20 cellular contexts compared by ENCODE assay signal in genomic region chr4:108110450-108110849, GRCh38. TPM values are rescaled to one million over a fixed set of nuclear protein-coding genes. Genes with fewer than 3 reads are reported as not detected.
DNase-seq lines count a peak whose midpoint lies in the region; ATAC-seq and TF ChIP-seq lines count a peak whose summit lies in the region.
"Had no signal": no experiment of that assay in that cellular context is flagged by ENCODE, and none has a peak within 500 bp of the region (broad histone marks: within the 10 kb centered on the region; RNA-seq: fewer than 3 reads in every experiment).

No MANE protein-coding gene starts in this region.

- no peak overlapping the region for H2AFZ ChIP-seq in SK-N-SH (ENCODE audit: low read depth)

- CTCF ChIA-PET in SK-N-SH (lab: Yijun Ruan, JAX): no interaction called here

- in situ Hi-C loops in HAP-1 (cut with MboI; ENCODE audit: low sequenced_read_pairs): no loop called here

- 2% methylated on average over 5 of the region's 5 CpGs for WGBS in SK-N-SH (ENCODE audit: low lambda C conversion rate)

- H3K27me3 ChIP-seq in HAP-1 (ENCODE audit: low read depth) (no peaks in the 10 kb centered on the region), SK-N-SH (ENCODE audit: insufficient read depth) (peaks cover 25% of the 10 kb centered on the region)
- H3K27me3 ChIP-seq: transverse colon had no signal

- no peak overlapping the region for H3K4me2 ChIP-seq in SK-N-SH

- POLR2A ChIA-PET in activated naive CD8-positive, alpha-beta T cell treated with anti-CD3 and anti-CD28 coated beads, Interleukin-2, amount 10 ng/mL, durations not matched to agents 7 days and 5 days (lab: Charles Lee): interaction anchor here (1.1 to 1.3 kb wide), 3 partner anchors 21 to 31 kb away, joined by 3 to 4 read pairs (median 3); no protein-coding TSS in a partner anchor
- POLR2A ChIA-PET in SK-N-SH (lab: Yijun Ruan, JAX): no interaction called here

- no peak for TF ChIP-seq RAD21 in SK-N-SH (IDR thresholded peaks at IDR 0.05; ENCODE audit: low read length)

- H3K9me3 ChIP-seq in HAP-1 (no peaks in the 10 kb centered on the region), SK-N-SH (no peaks in the 10 kb centered on the region)
- H3K9me3 ChIP-seq: Caco-2, heart left ventricle, transverse colon had no signal

- H3K4me1 ChIP-seq in HAP-1 (peaks cover 6% of the 10 kb centered on the region), SK-N-SH (ENCODE audit: control insufficient read depth in 1 of 2, insufficient read depth in 2 of 2, low read depth in 1 of 2, low read length in 1 of 2) (peaks cover 0 to 2% of the 10 kb centered on the region in 2 experiments; a peak in 1 of 4 replicates)
- H3K4me1 ChIP-seq: Caco-2, transverse colon had no signal

- H3K9me2 ChIP-seq in SK-N-SH: no peaks in the 10 kb centered on the region

- H3K4me3 ChIP-seq in HAP-1 (no peak overlapping the region), SK-N-SH (ENCODE audit: low read depth in 2 of 2, low read length in 1 of 2) (no peak overlapping the region)
- H3K4me3 ChIP-seq: heart left ventricle, SK-N-MC, transverse colon had no signal

- H3K36me3 ChIP-seq in HAP-1 (replicated peaks) (no peaks in the 10 kb centered on the region), SK-N-SH (replicated peaks in 1 of 2; ENCODE audit: control insufficient read depth in 1 of 2, insufficient read depth in 2 of 2, low read length in 1 of 2) (no peaks in the 10 kb centered on the region)
- H3K36me3 ChIP-seq: heart left ventricle, transverse colon had no signal

- H3K36me3 Mint-ChIP-seq in T-helper 1 cell treated with Interleukin-12 subunit alpha and Interleukin-12 subunit beta and Interleukin-4 antibody, amounts not matched to agents 30 μg/mL and 1 μg/mL, for 36 hours (ENCODE audit: low read depth): peaks cover 36% of the 10 kb centered on the region
- H3K36me3 Mint-ChIP-seq in activated naive CD8-positive, alpha-beta T cell treated with anti-CD3 and anti-CD28 coated beads, Interleukin-2, amount 10 ng/mL, durations not matched to agents 7 days and 5 days: peaks cover 47% of the 10 kb centered on the region

- DNase-seq in T-helper 1 cell: no peak
- no peak for DNase-seq in activated naive CD8-positive, alpha-beta T cell treated with anti-CD3 and anti-CD28 coated beads, Interleukin-2, amount 10 ng/mL, durations not matched to agents 7 days and 5 days
- DNase-seq in HAP-1 (ENCODE audit: low spot score in 2 of 2): no peak
- DNase-seq in AG08395 (ENCODE audit: low spot score): no peak
- no peak for DNase-seq in SK-N-SH
- DNase-seq: activated CD4-positive, CD25-positive, alpha-beta regulatory T cell; activated effector memory CD4-positive, alpha-beta T cell treated with anti-CD3 and anti-CD28 coated beads, Interleukin-2, amount 50 U/mL, for 16 hours; Caco-2; cerebellar nuclear complex; heart left ventricle; Karpas-422; NCI-H187; stimulated activated CD4-positive, alpha-beta T cell treated with anti-CD3 and anti-CD28 coated beads, Interleukin-15, amount 100 ng/mL, for 24 hours; transverse colon had no signal

- peak overlapping the region; percentile 12 for H3K27ac Mint-ChIP-seq in T-helper 1 cell treated with Interleukin-12 subunit alpha and Interleukin-12 subunit beta and Interleukin-4 antibody, amounts not matched to agents 30 μg/mL and 1 μg/mL, for 36 hours
- H3K27ac Mint-ChIP-seq in activated naive CD8-positive, alpha-beta T cell treated with anti-CD3 and anti-CD28 coated beads, Interleukin-2, amount 10 ng/mL, durations not matched to agents 7 days and 5 days: peak overlapping the region; percentile 96

- H3K9me3 Mint-ChIP-seq in T-helper 1 cell treated with Interleukin-12 subunit alpha and Interleukin-12 subunit beta and Interleukin-4 antibody, amounts not matched to agents 30 μg/mL and 1 μg/mL, for 36 hours: no peaks in the 10 kb centered on the region
- H3K9me3 Mint-ChIP-seq in activated naive CD8-positive, alpha-beta T cell treated with anti-CD3 and anti-CD28 coated beads, Interleukin-2, amount 10 ng/mL, durations not matched to agents 7 days and 5 days: no peaks in the 10 kb centered on the region

- no peak for TF ChIP-seq CTCF in SK-N-SH (IDR thresholded peaks at IDR 0.05)

- H3K4me1 Mint-ChIP-seq in T-helper 1 cell treated with Interleukin-12 subunit alpha and Interleukin-12 subunit beta and Interleukin-4 antibody, amounts not matched to agents 30 μg/mL and 1 μg/mL, for 36 hours (ENCODE audit: low read depth): peaks cover 86% of the 10 kb centered on the region
- H3K4me1 Mint-ChIP-seq in activated naive CD8-positive, alpha-beta T cell treated with anti-CD3 and anti-CD28 coated beads, Interleukin-2, amount 10 ng/mL, durations not matched to agents 7 days and 5 days: peaks cover 89% of the 10 kb centered on the region

- H3K27me3 Mint-ChIP-seq in T-helper 1 cell treated with Interleukin-12 subunit alpha and Interleukin-12 subunit beta and Interleukin-4 antibody, amounts not matched to agents 30 μg/mL and 1 μg/mL, for 36 hours (ENCODE audit: low read depth): peaks cover 4% of the 10 kb centered on the region
- no peaks in the 10 kb centered on the region for H3K27me3 Mint-ChIP-seq in activated naive CD8-positive, alpha-beta T cell treated with anti-CD3 and anti-CD28 coated beads, Interleukin-2, amount 10 ng/mL, durations not matched to agents 7 days and 5 days

- no peak overlapping the region for H3K9ac ChIP-seq in SK-N-SH

- no peak overlapping the region for H3K27ac ChIP-seq in SK-N-SH (ENCODE audit: low read depth in 2 of 2, low read length in 1 of 2)
- H3K27ac ChIP-seq: 22Rv1, heart left ventricle, SK-N-MC, transverse colon had no signal

- TF ChIP-seq EP300 in SK-N-SH (IDR thresholded peaks at IDR 0.05; ENCODE audit: borderline replicate concordance in 1 of 2, low read depth in 1 of 2, low read length in 1 of 2): no peak

- no peaks in the 10 kb centered on the region for H3F3A ChIP-seq in SK-N-SH (replicated peaks; ENCODE audit: insufficient read depth)

- peak overlapping the region; percentile 57 for H3K4me3 Mint-ChIP-seq in T-helper 1 cell treated with Interleukin-12 subunit alpha and Interleukin-12 subunit beta and Interleukin-4 antibody, amounts not matched to agents 30 μg/mL and 1 μg/mL, for 36 hours
- peak overlapping the region; percentile 81 for H3K4me3 Mint-ChIP-seq in activated naive CD8-positive, alpha-beta T cell treated with anti-CD3 and anti-CD28 coated beads, Interleukin-2, amount 10 ng/mL, durations not matched to agents 7 days and 5 days

- H3K79me2 ChIP-seq in SK-N-SH (ENCODE audit: insufficient read depth): no peaks in the 10 kb centered on the region

- ATAC-seq in GM19351 (IDR thresholded peaks at IDR 0.05; ENCODE audit: unreplicated experiment) (peak; percentile 7), HG03139 (IDR thresholded peaks at IDR 0.05; ENCODE audit: unreplicated experiment) (peak; percentile 1)
- ATAC-seq in activated naive CD8-positive, alpha-beta T cell treated with anti-CD3 and anti-CD28 coated beads, Interleukin-2, amount 10 ng/mL, durations not matched to agents 7 days and 5 days (ENCODE audit: low read depth): no peak
- ATAC-seq: heart left ventricle had no signal

- no peaks in the 10 kb centered on the region for H4K20me1 ChIP-seq in SK-N-SH (ENCODE audit: insufficient read depth)

TF ChIP-seq in SK-N-SH, 30 proteins besides CTCF, POLR2A, EP300 and RAD21:
- TF ChIP-seq EZH2phosphoT487 (IDR thresholded peaks at IDR 0.05; ENCODE audit: borderline replicate concordance, low read depth) (no peak), TEAD4 (IDR thresholded peaks at IDR 0.05; ENCODE audit: borderline replicate concordance, insufficient read depth) (no peak), FOXM1 (IDR thresholded peaks at IDR 0.05; ENCODE audit: low read depth) (no peak), GABPA (IDR thresholded peaks at IDR 0.05; ENCODE audit: low read depth) (no peak), JUND (IDR thresholded peaks at IDR 0.05) (no peak), IRF3 (IDR thresholded peaks at IDR 0.05; ENCODE audit: low read depth, low read length) (no peak), ELF1 (IDR thresholded peaks at IDR 0.05) (no peak)
TF ChIP-seq in SK-N-SH: peak in this region for 0.

RNA-seq across cellular contexts. Expression of gene LEF1, which starts 58.3 kb away (rescaled TPM):
- total RNA-seq in activated naive CD8-positive, alpha-beta T cell treated with anti-CD3 and anti-CD28 coated beads, Interleukin-2, amount 10 ng/mL, durations not matched to agents 7 days and 5 days: 100 to 1,000 TPM; 281 to 309 TPM
- 0.36 and 0.89 TPM in 2 replicates for polyA plus RNA-seq in SK-N-SH (2012; rRNA removed)
- 1.1 and 1.6 TPM in 2 replicates for polyA plus RNA-seq in SK-N-SH (2012; cell fraction: cytosol; rRNA removed)
- polyA plus RNA-seq in SK-N-SH (2012; cell fraction: nucleus; rRNA removed): 0.57 and 0.76 TPM in 2 replicates
- polyA plus RNA-seq: endothelial cell of umbilical vein had no signal
